8 cellular contexts compared by ENCODE assay signal in the genomic region with DNA sequence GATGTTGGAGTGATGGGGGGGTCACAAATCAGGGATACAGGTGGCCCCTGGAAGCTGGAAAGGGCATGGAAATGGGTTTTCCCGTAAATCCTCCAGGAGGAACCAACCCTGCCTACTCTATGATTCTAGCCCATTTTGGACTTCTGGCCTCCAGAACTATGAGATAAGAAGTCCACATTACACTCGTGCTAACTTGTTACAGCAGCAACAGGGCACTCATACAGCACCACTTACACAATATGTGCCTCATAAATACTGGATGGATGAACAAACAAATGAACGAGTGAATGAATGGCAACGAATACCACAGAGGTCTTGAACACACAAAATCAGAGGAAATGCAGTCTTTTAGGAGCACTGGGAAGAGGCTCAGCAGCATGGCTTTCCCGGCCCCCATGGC.
"Had no signal": no experiment of that assay in that cellular context is flagged by ENCODE, and none has a peak within 500 bp of the region (broad histone marks: within the 10 kb centered on the region; RNA-seq: fewer than 3 reads in every experiment).

No MANE protein-coding gene starts in this region.

- H3K4me3 ChIP-seq: GM12878 had no signal

- DNase-seq: GDM1, GF-D8 had no signal

- ATAC-seq: GM12878 had no signal

- FAIRE-seq: G401.6, GM12878, GM12891, GM12892, GM18507, GM19239 had no signal
